ENCODE assay signal across 1 cellular context in the genomic region with DNA sequence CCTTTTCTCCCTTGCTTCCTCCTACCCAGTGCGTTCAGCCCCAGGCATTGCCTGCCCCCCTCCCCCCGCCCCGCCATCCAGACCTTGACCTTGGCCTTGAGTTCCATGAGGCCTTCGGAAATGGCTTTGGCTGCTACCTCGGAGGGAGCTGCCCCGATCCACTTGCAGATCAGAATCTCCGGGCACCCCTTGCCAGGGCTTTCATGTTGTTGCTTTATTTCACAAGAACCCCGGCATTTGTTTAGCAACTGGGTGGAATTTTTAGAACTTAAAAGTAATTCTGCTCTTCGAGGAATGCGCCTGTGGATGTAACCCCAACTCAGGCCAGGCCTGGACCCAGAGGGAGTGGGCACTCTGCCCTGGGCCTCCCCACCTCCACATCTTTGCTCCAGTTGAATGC.
A peak's percentile ranks its signal among the peaks of the same experiment; 100 is the strongest.
TF ChIP-seq lines count a peak whose summit lies in the region.

No MANE protein-coding gene starts in this region.

TF ChIP-seq in HepG2, 621 proteins besides CTCF, POLR2A, EP300 and RAD21 (continued from another document and continues in another):
- TF ChIP-seq, protein P1, sequence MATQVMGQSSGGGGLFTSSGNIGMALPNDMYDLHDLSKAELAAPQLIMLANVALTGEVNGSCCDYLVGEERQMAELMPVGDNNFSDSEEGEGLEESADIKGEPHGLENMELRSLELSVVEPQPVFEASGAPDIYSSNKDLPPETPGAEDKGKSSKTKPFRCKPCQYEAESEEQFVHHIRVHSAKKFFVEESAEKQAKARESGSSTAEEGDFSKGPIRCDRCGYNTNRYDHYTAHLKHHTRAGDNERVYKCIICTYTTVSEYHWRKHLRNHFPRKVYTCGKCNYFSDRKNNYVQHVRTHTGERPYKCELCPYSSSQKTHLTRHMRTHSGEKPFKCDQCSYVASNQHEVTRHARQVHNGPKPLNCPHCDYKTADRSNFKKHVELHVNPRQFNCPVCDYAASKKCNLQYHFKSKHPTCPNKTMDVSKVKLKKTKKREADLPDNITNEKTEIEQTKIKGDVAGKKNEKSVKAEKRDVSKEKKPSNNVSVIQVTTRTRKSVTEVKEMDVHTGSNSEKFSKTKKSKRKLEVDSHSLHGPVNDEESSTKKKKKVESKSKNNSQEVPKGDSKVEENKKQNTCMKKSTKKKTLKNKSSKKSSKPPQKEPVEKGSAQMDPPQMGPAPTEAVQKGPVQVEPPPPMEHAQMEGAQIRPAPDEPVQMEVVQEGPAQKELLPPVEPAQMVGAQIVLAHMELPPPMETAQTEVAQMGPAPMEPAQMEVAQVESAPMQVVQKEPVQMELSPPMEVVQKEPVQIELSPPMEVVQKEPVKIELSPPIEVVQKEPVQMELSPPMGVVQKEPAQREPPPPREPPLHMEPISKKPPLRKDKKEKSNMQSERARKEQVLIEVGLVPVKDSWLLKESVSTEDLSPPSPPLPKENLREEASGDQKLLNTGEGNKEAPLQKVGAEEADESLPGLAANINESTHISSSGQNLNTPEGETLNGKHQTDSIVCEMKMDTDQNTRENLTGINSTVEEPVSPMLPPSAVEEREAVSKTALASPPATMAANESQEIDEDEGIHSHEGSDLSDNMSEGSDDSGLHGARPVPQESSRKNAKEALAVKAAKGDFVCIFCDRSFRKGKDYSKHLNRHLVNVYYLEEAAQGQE (IDR thresholded peaks at IDR 0.05; ENCODE audit: borderline replicate concordance in 1 of 2, low read depth in 1 of 2, low read length in 2 of 2): no peak
- TF ChIP-seq MBNL3 (CRISPR knock-in tag; conservative IDR thresholded peaks at IDR 0.05) (no peak), ZBTB21 (CRISPR knock-in tag; IDR thresholded peaks at IDR 0.05) (no peak), ZNF383 (CRISPR knock-in tag; IDR thresholded peaks at IDR 0.05; ENCODE audit: borderline replicate concordance) (no peak), ZNF724P (CRISPR knock-in tag; IDR thresholded peaks at IDR 0.05; ENCODE audit: borderline replicate concordance) (no peak), ZFP36 (IDR thresholded peaks at IDR 0.05; ENCODE audit: borderline replicate concordance, low read depth, low read length, partially characterized antibody) (no peak), SMYD3 (CRISPR knock-in tag; IDR thresholded peaks at IDR 0.05) (no peak), CREM (IDR thresholded peaks at IDR 0.05) (no peak), CREM (CRISPR knock-in tag; IDR thresholded peaks at IDR 0.05) (no peak), TCF7 (IDR thresholded peaks at IDR 0.05; ENCODE audit: low read depth) (peak; percentile 19; the same call in 1 of the 2 replicates), ZFP36L1 (CRISPR knock-in tag; IDR thresholded peaks at IDR 0.05) (no peak), ZNF263 (CRISPR knock-in tag; IDR thresholded peaks at IDR 0.05) (no peak), THAP11 (CRISPR knock-in tag; IDR thresholded peaks at IDR 0.05) (no peak), ZNF674 (CRISPR knock-in tag; IDR thresholded peaks at IDR 0.05; ENCODE audit: low read depth) (no peak), ZNF577 (CRISPR knock-in tag; IDR thresholded peaks at IDR 0.05; ENCODE audit: borderline replicate concordance, low read depth) (no peak), AGO2 (optimal IDR thresholded peaks at IDR 0.05; ENCODE audit: low read depth, low read length) (no peak), ZNF30 (CRISPR knock-in tag; IDR thresholded peaks at IDR 0.05) (no peak), SALL1 (CRISPR knock-in tag; IDR thresholded peaks at IDR 0.05) (no peak), PHF8 (CRISPR knock-in tag; IDR thresholded peaks at IDR 0.05) (no peak), NCOR1 (IDR thresholded peaks at IDR 0.05; ENCODE audit: borderline replicate concordance, low read length) (peak; percentile 64; the same call in 1 of the 2 replicates), KLF16 (CRISPR knock-in tag; IDR thresholded peaks at IDR 0.05) (no peak), RARA (CRISPR knock-in tag; IDR thresholded peaks at IDR 0.05) (peak; percentile 52; the same call in 1 of the 2 replicates), ZNF841 (CRISPR knock-in tag; IDR thresholded peaks at IDR 0.05; ENCODE audit: borderline replicate concordance) (no peak), SATB2 (CRISPR knock-in tag; IDR thresholded peaks at IDR 0.05) (no peak), ZNF207 (IDR thresholded peaks at IDR 0.05; ENCODE audit: borderline replicate concordance) (no peak), BCL6 (CRISPR knock-in tag; IDR thresholded peaks at IDR 0.05) (peak; percentile 69), TBL1XR1 (IDR thresholded peaks at IDR 0.05; ENCODE audit: borderline replicate concordance, low read length, partially characterized antibody) (peak; percentile 79), SETDB1 (CRISPR knock-in tag; IDR thresholded peaks at IDR 0.05; ENCODE audit: borderline replicate concordance) (no peak)
- TF ChIP-seq, protein P2, sequence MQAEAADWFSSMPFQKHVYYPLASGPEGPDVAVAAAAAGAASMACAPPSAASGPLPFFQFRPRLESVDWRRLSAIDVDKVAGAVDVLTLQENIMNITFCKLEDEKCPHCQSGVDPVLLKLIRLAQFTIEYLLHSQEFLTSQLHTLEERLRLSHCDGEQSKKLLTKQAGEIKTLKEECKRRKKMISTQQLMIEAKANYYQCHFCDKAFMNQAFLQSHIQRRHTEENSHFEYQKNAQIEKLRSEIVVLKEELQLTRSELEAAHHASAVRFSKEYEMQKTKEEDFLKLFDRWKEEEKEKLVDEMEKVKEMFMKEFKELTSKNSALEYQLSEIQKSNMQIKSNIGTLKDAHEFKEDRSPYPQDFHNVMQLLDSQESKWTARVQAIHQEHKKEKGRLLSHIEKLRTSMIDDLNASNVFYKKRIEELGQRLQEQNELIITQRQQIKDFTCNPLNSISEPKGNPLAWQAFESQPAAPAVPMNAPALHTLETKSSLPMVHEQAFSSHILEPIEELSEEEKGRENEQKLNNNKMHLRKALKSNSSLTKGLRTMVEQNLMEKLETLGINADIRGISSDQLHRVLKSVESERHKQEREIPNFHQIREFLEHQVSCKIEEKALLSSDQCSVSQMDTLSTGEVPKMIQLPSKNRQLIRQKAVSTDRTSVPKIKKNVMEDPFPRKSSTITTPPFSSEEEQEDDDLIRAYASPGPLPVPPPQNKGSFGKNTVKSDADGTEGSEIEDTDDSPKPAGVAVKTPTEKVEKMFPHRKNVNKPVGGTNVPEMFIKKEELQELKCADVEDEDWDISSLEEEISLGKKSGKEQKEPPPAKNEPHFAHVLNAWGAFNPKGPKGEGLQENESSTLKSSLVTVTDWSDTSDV (CRISPR knock-in tag; IDR thresholded peaks at IDR 0.05): no peak
- TF ChIP-seq, protein P3, sequence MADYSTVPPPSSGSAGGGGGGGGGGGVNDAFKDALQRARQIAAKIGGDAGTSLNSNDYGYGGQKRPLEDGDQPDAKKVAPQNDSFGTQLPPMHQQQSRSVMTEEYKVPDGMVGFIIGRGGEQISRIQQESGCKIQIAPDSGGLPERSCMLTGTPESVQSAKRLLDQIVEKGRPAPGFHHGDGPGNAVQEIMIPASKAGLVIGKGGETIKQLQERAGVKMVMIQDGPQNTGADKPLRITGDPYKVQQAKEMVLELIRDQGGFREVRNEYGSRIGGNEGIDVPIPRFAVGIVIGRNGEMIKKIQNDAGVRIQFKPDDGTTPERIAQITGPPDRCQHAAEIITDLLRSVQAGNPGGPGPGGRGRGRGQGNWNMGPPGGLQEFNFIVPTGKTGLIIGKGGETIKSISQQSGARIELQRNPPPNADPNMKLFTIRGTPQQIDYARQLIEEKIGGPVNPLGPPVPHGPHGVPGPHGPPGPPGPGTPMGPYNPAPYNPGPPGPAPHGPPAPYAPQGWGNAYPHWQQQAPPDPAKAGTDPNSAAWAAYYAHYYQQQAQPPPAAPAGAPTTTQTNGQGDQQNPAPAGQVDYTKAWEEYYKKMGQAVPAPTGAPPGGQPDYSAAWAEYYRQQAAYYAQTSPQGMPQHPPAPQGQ (CRISPR knock-in tag; IDR thresholded peaks at IDR 0.05; ENCODE audit: borderline replicate concordance): no peak
- TF ChIP-seq, protein P4, sequence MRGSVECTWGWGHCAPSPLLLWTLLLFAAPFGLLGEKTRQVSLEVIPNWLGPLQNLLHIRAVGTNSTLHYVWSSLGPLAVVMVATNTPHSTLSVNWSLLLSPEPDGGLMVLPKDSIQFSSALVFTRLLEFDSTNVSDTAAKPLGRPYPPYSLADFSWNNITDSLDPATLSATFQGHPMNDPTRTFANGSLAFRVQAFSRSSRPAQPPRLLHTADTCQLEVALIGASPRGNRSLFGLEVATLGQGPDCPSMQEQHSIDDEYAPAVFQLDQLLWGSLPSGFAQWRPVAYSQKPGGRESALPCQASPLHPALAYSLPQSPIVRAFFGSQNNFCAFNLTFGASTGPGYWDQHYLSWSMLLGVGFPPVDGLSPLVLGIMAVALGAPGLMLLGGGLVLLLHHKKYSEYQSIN (CRISPR knock-in tag; IDR thresholded peaks at IDR 0.05; ENCODE audit: borderline replicate concordance): no peak
- TF ChIP-seq, protein P5, sequence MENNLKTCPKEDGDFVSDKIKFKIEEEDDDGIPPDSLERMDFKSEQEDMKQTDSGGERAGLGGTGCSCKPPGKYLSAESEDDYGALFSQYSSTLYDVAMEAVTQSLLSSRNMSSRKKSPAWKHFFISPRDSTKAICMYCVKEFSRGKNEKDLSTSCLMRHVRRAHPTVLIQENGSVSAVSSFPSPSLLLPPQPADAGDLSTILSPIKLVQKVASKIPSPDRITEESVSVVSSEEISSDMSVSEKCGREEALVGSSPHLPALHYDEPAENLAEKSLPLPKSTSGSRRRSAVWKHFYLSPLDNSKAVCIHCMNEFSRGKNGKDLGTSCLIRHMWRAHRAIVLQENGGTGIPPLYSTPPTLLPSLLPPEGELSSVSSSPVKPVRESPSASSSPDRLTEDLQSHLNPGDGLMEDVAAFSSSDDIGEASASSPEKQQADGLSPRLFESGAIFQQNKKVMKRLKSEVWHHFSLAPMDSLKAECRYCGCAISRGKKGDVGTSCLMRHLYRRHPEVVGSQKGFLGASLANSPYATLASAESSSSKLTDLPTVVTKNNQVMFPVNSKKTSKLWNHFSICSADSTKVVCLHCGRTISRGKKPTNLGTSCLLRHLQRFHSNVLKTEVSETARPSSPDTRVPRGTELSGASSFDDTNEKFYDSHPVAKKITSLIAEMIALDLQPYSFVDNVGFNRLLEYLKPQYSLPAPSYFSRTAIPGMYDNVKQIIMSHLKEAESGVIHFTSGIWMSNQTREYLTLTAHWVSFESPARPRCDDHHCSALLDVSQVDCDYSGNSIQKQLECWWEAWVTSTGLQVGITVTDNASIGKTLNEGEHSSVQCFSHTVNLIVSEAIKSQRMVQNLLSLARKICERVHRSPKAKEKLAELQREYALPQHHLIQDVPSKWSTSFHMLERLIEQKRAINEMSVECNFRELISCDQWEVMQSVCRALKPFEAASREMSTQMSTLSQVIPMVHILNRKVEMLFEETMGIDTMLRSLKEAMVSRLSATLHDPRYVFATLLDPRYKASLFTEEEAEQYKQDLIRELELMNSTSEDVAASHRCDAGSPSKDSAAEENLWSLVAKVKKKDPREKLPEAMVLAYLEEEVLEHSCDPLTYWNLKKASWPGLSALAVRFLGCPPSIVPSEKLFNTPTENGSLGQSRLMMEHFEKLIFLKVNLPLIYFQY (CRISPR knock-in tag; IDR thresholded peaks at IDR 0.05; ENCODE audit: borderline replicate concordance): no peak
- TF ChIP-seq, protein P6, sequence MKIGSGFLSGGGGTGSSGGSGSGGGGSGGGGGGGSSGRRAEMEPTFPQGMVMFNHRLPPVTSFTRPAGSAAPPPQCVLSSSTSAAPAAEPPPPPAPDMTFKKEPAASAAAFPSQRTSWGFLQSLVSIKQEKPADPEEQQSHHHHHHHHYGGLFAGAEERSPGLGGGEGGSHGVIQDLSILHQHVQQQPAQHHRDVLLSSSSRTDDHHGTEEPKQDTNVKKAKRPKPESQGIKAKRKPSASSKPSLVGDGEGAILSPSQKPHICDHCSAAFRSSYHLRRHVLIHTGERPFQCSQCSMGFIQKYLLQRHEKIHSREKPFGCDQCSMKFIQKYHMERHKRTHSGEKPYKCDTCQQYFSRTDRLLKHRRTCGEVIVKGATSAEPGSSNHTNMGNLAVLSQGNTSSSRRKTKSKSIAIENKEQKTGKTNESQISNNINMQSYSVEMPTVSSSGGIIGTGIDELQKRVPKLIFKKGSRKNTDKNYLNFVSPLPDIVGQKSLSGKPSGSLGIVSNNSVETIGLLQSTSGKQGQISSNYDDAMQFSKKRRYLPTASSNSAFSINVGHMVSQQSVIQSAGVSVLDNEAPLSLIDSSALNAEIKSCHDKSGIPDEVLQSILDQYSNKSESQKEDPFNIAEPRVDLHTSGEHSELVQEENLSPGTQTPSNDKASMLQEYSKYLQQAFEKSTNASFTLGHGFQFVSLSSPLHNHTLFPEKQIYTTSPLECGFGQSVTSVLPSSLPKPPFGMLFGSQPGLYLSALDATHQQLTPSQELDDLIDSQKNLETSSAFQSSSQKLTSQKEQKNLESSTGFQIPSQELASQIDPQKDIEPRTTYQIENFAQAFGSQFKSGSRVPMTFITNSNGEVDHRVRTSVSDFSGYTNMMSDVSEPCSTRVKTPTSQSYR (CRISPR knock-in tag; IDR thresholded peaks at IDR 0.05; ENCODE audit: borderline replicate concordance): peak; percentile 84
- TF ChIP-seq, protein P7, sequence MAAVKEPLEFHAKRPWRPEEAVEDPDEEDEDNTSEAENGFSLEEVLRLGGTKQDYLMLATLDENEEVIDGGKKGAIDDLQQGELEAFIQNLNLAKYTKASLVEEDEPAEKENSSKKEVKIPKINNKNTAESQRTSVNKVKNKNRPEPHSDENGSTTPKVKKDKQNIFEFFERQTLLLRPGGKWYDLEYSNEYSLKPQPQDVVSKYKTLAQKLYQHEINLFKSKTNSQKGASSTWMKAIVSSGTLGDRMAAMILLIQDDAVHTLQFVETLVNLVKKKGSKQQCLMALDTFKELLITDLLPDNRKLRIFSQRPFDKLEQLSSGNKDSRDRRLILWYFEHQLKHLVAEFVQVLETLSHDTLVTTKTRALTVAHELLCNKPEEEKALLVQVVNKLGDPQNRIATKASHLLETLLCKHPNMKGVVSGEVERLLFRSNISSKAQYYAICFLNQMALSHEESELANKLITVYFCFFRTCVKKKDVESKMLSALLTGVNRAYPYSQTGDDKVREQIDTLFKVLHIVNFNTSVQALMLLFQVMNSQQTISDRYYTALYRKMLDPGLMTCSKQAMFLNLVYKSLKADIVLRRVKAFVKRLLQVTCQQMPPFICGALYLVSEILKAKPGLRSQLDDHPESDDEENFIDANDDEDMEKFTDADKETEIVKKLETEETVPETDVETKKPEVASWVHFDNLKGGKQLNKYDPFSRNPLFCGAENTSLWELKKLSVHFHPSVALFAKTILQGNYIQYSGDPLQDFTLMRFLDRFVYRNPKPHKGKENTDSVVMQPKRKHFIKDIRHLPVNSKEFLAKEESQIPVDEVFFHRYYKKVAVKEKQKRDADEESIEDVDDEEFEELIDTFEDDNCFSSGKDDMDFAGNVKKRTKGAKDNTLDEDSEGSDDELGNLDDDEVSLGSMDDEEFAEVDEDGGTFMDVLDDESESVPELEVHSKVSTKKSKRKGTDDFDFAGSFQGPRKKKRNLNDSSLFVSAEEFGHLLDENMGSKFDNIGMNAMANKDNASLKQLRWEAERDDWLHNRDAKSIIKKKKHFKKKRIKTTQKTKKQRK (IDR thresholded peaks at IDR 0.05; ENCODE audit: low read length): no peak
- TF ChIP-seq, protein P8, sequence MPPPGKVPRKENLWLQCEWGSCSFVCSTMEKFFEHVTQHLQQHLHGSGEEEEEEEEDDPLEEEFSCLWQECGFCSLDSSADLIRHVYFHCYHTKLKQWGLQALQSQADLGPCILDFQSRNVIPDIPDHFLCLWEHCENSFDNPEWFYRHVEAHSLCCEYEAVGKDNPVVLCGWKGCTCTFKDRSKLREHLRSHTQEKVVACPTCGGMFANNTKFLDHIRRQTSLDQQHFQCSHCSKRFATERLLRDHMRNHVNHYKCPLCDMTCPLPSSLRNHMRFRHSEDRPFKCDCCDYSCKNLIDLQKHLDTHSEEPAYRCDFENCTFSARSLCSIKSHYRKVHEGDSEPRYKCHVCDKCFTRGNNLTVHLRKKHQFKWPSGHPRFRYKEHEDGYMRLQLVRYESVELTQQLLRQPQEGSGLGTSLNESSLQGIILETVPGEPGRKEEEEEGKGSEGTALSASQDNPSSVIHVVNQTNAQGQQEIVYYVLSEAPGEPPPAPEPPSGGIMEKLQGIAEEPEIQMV (CRISPR knock-in tag; IDR thresholded peaks at IDR 0.05; ENCODE audit: low read depth): no peak
